23 cellular contexts compared by ENCODE assay signal in genomic region chr6:16811277-16811979, GRCh38. TPM values are rescaled to one million over a fixed set of nuclear protein-coding genes. Genes with fewer than 3 reads are reported as not detected.
A peak's percentile ranks its signal among the peaks of the same experiment; 100 is the strongest.
DNase-seq lines count a peak whose midpoint lies in the region; ATAC-seq, FAIRE-seq and TF ChIP-seq lines count a peak whose summit lies in the region.
"Had no signal": no experiment of that assay in that cellular context is flagged by ENCODE, and none has a peak within 500 bp of the region (broad histone marks: within the 10 kb centered on the region; RNA-seq: fewer than 3 reads in every experiment).

No MANE protein-coding gene starts in this region.

- H4K8ac ChIP-seq in IMR-90 (ENCODE audit: low read depth in 2 of 2, low read length in 2 of 2), result no peak overlapping the region

- in situ Hi-C loops in IMR-90 (cut with MboI; ENCODE audit: low sequenced_read_pairs) (no loop called here), K562 (cut with MboI) (no loop called here)

- H3K27ac ChIP-seq in IMR-90 (ENCODE audit: insufficient read depth, low read length), result no peak overlapping the region
- H3K27ac ChIP-seq in K562 (ENCODE audit: extremely low read depth, low read depth, low read length), result no peak overlapping the region
- H3K27ac ChIP-seq: A549, GM23248 had no signal

- H2BK120ac ChIP-seq in IMR-90 (ENCODE audit: low read depth, low read length), result no peak overlapping the region

- H3K18ac ChIP-seq in IMR-90 (ENCODE audit: low read depth, low read length), result no peak overlapping the region

- H2BK5ac ChIP-seq in IMR-90 (ENCODE audit: low read depth, low read length, poor library complexity, severe bottlenecking), result no peak overlapping the region

- POLR2A ChIA-PET in IMR-90 (lab: Charles Lee; ENCODE audit: unreplicated experiment) (no interaction called here), K562 (lab: Yijun Ruan, JAX) (no interaction called here)

- H2BK20ac ChIP-seq in IMR-90 (ENCODE audit: low read depth, low read length), result no peak overlapping the region

- H4K20me1 ChIP-seq in IMR-90 (ENCODE audit: insufficient read depth, low read length) (no peaks in the 10 kb centered on the region), K562 (replicated peaks; ENCODE audit: control insufficient read depth, insufficient read depth, low read length) (no peaks in the 10 kb centered on the region)

- intact Hi-C loops in IMR-90 (cut with micrococcal nuclease), result no loop called here
- intact Hi-C loops in K562 (cut with micrococcal nuclease), result no loop called here

- TF ChIP-seq EP300 in K562 (IDR thresholded peaks at IDR 0.05; ENCODE audit: low read length), result no peak

- H3K9me1 ChIP-seq in IMR-90 (ENCODE audit: insufficient read depth, low read length) (no peaks in the 10 kb centered on the region), K562 (ENCODE audit: control insufficient read depth, insufficient read depth, low read length) (no peaks in the 10 kb centered on the region)

- no peak overlapping the region for H2BK15ac ChIP-seq in IMR-90 (ENCODE audit: low read depth, low read length)

- H2AFZ ChIP-seq in IMR-90 (replicated peaks; ENCODE audit: low read length, poor library complexity) (no peak overlapping the region), K562 (ENCODE audit: low read depth, low read length) (no peak overlapping the region)
- H2AFZ ChIP-seq: GM23248 had no signal

- CTCF ChIA-PET in IMR-90 (lab: Yijun Ruan, JAX), result no interaction called here
- CTCF ChIA-PET in K562 (lab: Yijun Ruan, JAX; ENCODE audit: low intra/inter-chr PET ratio), result no interaction called here

- no peaks in the 10 kb centered on the region for H3K79me1 ChIP-seq in IMR-90 (ENCODE audit: low read depth in 1 of 2, low read length in 2 of 2)

- H2AK5ac ChIP-seq in IMR-90 (ENCODE audit: low read depth, low read length), result no peak overlapping the region

- DNase-seq in IMR-90 (no peak), adipocyte (ENCODE audit: low read depth) (peak; percentile 17), K562 (ENCODE audit: extremely low read depth in 1 of 4, low spot score in 3 of 4) (no peak), fibroblast of villous mesenchyme (ENCODE audit: low read depth) (peak; percentile 27), AML-193 (lab: John Stamatoyannopoulos, UW) (no peak), putamen (ENCODE audit: low spot score) (no peak), NCI-H187 (lab: John Stamatoyannopoulos, UW) (no peak)
- DNase-seq: 8988T; ACHN; C1 segment of cervical spinal cord; Calu3; CD4-positive, alpha-beta memory T cell; COR-L47; DMS53; DMS79 treated with DMSO at 0.1 percent for 48 hours; GF-D8; GM23248; H9; HFFc6 had no signal

- no peaks in the 10 kb centered on the region for H3K79me2 ChIP-seq in K562 (ENCODE audit: control insufficient read depth, insufficient read depth, low read length)

- H4K5ac ChIP-seq in IMR-90 (ENCODE audit: low read depth, low read length), result no peak overlapping the region

- no peak for TF ChIP-seq RAD21 in IMR-90 (IDR thresholded peaks at IDR 0.05; ENCODE audit: low read length)
- no peak for TF ChIP-seq RAD21 in K562 (CRISPR knock-in tag; conservative IDR thresholded peaks at IDR 0.05 in 1 of 2, IDR thresholded peaks at IDR 0.05 in 1 of 2)

- H3K4me3 ChIP-seq in IMR-90 (ENCODE audit: insufficient read depth, low read depth, low read length), result no peak overlapping the region
- H3K4me3 ChIP-seq in adipocyte (ENCODE audit: low read length), result no peak overlapping the region
- H3K4me3 ChIP-seq in K562, result no peak overlapping the region
- no peak overlapping the region for H3K4me3 ChIP-seq in fibroblast of villous mesenchyme (ENCODE audit: low read depth, low read length)
- H3K4me3 ChIP-seq: A549, GM23248 had no signal

- no peak for FAIRE-seq in K562 (lab: Jason Lieb, UNC)
- FAIRE-seq: A549, GM12892, GM19239 had no signal

- TF ChIP-seq CTCF in IMR-90 (conservative IDR thresholded peaks at IDR 0.05; ENCODE audit: low read depth, low read length) (no peak), K562 (IDR thresholded peaks at IDR 0.05 in 2 of 3, conservative IDR thresholded peaks at IDR 0.05 in 1 of 3; ENCODE audit: insufficient read depth in 2 of 3, low read depth in 1 of 3, low read length in 3 of 3) (no peak), fibroblast of villous mesenchyme (IDR thresholded peaks at IDR 0.05; ENCODE audit: insufficient read depth, low read depth, low read length) (no peak)

- H3K23ac ChIP-seq in IMR-90 (ENCODE audit: low read depth, low read length), result no peak overlapping the region

- H3K4me1 ChIP-seq in IMR-90 (ENCODE audit: control insufficient read depth, insufficient read depth, low read length) (no peaks in the 10 kb centered on the region), adipocyte (ENCODE audit: control insufficient read depth, insufficient read depth, low read length) (no peaks in the 10 kb centered on the region), K562 (replicated peaks in 1 of 2; ENCODE audit: control insufficient read depth in 2 of 2, insufficient read depth in 2 of 2, low read length in 2 of 2) (no peaks in the 10 kb centered on the region)
- H3K4me1 ChIP-seq: A549 had no signal

- H3K27me3 ChIP-seq in IMR-90 (ENCODE audit: control insufficient read depth, insufficient read depth, low read length) (no peaks in the 10 kb centered on the region), adipocyte (replicated peaks; ENCODE audit: control insufficient read depth, insufficient read depth, low read length) (no peaks in the 10 kb centered on the region), K562 (ENCODE audit: control insufficient read depth in 2 of 2, insufficient read depth in 2 of 2, low read length in 2 of 2) (peaks cover 2 to 3% of the 10 kb centered on the region in 2 experiments; a peak in 3 of 5 replicates)

- no peak overlapping the region for H3K56ac ChIP-seq in IMR-90 (ENCODE audit: extremely low read depth, insufficient read depth, low read length)

- no CpG with 5 or more reads among the region's 2 CpGs for WGBS in IMR-90 (ENCODE audit: extremely low coverage in 2 of 2, insufficient read length in 1 of 2), 2 experiments
- WGBS in K562 (ENCODE audit: insufficient coverage, low coverage, missing lambda C conversion rate), result 0% methylated on average over 2 of the region's 2 CpGs

- BruUV-seq in IMR-90 (replicated peaks; lab: Mats Ljungman, UMichigan) (no TSS peak), K562 (replicated peaks; lab: Mats Ljungman, UMichigan) (no TSS peak)

- H3K4me2 ChIP-seq in IMR-90 (ENCODE audit: low read depth, low read length) (no peak overlapping the region), K562 (ENCODE audit: insufficient read depth, low read length) (no peak overlapping the region)
- H3K4me2 ChIP-seq: A549 had no signal

- no peak for ATAC-seq in IMR-90 (ENCODE audit: low read depth)
- ATAC-seq in K562, result no peak
- ATAC-seq: A549, HCT116 had no signal

- dilution Hi-C loops in IMR-90 (cut with HindIII; ENCODE audit: low sequenced_read_pairs, unreplicated experiment), result no loop called here

- H3K36me3 ChIP-seq in IMR-90 (ENCODE audit: control insufficient read depth, insufficient read depth, low read length) (no peaks in the 10 kb centered on the region), adipocyte (ENCODE audit: control insufficient read depth, insufficient read depth, low read length, severe bottlenecking) (no peaks in the 10 kb centered on the region), K562 (ENCODE audit: control insufficient read depth, insufficient read depth, low read length) (no peaks in the 10 kb centered on the region)

- no peak overlapping the region for H2AK9ac ChIP-seq in IMR-90 (replicated peaks; ENCODE audit: low read depth, low read length, poor library complexity)

- H3K9ac ChIP-seq in IMR-90 (ENCODE audit: low read depth, low read length), result no peak overlapping the region
- no peak overlapping the region for H3K9ac ChIP-seq in adipocyte (ENCODE audit: low read length)
- H3K9ac ChIP-seq in K562 (ENCODE audit: insufficient read depth in 1 of 2, low read depth in 2 of 2, low read length in 2 of 2), result no peak overlapping the region
- H3K9ac ChIP-seq: GM23248 had no signal

- no peak overlapping the region for H3K4ac ChIP-seq in IMR-90 (ENCODE audit: low read depth, low read length)

- no peak overlapping the region for H4K91ac ChIP-seq in IMR-90 (ENCODE audit: insufficient read depth, low read depth, low read length)

- TF ChIP-seq POLR2A in IMR-90 (IDR thresholded peaks at IDR 0.05; ENCODE audit: low read depth, low read length) (no peak), K562 (conservative IDR thresholded peaks at IDR 0.05) (no peak)

- no peak overlapping the region for H3K14ac ChIP-seq in IMR-90 (replicated peaks; ENCODE audit: low read depth, low read length)

- peaks cover 17% of the 10 kb centered on the region for H3K9me3 ChIP-seq in IMR-90 (ENCODE audit: control insufficient read depth, insufficient read depth, low read length)
- peaks cover 33% of the 10 kb centered on the region for H3K9me3 ChIP-seq in adipocyte (ENCODE audit: control insufficient read depth, low read length)
- no peaks in the 10 kb centered on the region for H3K9me3 ChIP-seq in K562 (replicated peaks; ENCODE audit: control insufficient read depth, insufficient read depth, low read depth, low read length)

RNA-seq across cellular contexts. Expression of gene ATXN1, which starts 50.2 kb away (rescaled TPM):
- total RNA-seq in IMR-90 (2012; rRNA removed) (11.1 and 13.9 TPM in 2 replicates), K562 (2014; rRNA removed) (under 0.01 and 0.41 TPM in 2 replicates), K562 (2014; rRNA removed; fragmentation: Illumina TruSeq; extraction: Trizol) (0.29 and 0.47 TPM in 2 replicates), K562 (2015; rRNA removed; fragmentation: Illumina TruSeq; extraction: Trizol) (0.80 and 0.94 TPM in 2 replicates), K562 (2021) (0.60 and 0.63 TPM in 2 replicates), fibroblast of villous mesenchyme (42.5 and 45.3 TPM in 2 replicates)
- polyA plus RNA-seq in IMR-90 (2012; rRNA removed) (7.3 and 9.7 TPM in 2 replicates), K562 (2011; rRNA removed) (0.81 and 1.6 TPM in 2 replicates), K562 (2014; fragmentation: Illumina TruSeq; extraction: Trizol) (0.37 and 0.46 TPM in 2 replicates), K562 (2014; fragmentation: Nextera tagmentation; extraction: Ambion mirVana) (1 to 10 TPM in 1 of 2 experiments, under 1 TPM in 1; 0.58 to 1.2 TPM), K562 (2014; rRNA removed) (0.15 and 1.9 TPM in 2 replicates)
- polyA plus RNA-seq in IMR-90 (2012; cell fraction: cytosol; rRNA removed), result 3.4 and 8.9 TPM in 2 replicates
- 20.5 and 29.3 TPM in 2 replicates for polyA plus RNA-seq in IMR-90 (2012; cell fraction: nucleus; rRNA removed; ENCODE audit: low replicate concordance)
- total RNA-seq in K562 (2011; cell fraction: chromatin; rRNA removed; ENCODE audit: low replicate concordance), result 1.0 and 1.9 TPM in 2 replicates
- total RNA-seq in K562 (2011; cell fraction: nucleolus; rRNA removed), result 1.3 and 1.8 TPM in 2 replicates
- 0.88 and 1.4 TPM in 2 replicates for total RNA-seq in K562 (2011; cell fraction: nucleoplasm; rRNA removed)
- 1.4 and 2.0 TPM in 2 replicates for polyA plus RNA-seq in K562 (2011; cell fraction: cytosol; rRNA removed)
- 4.1 and 5.8 TPM in 2 replicates for polyA plus RNA-seq in K562 (2011; cell fraction: nucleus; rRNA removed)
- polyA plus RNA-seq in K562 (2012), result 1.9 and 2.3 TPM in 2 replicates
- polyA minus RNA-seq in K562 (2011; rRNA and poly(A)+ RNA removed), result 0.81 and 2.5 TPM in 2 replicates
- 1.4 and 2.0 TPM in 2 replicates for polyA minus RNA-seq in K562 (2011; cell fraction: cytosol; rRNA and poly(A)+ RNA removed)
- polyA minus RNA-seq in K562 (2011; cell fraction: nucleus; rRNA and poly(A)+ RNA removed), result 1.1 TPM in 2 replicates

Comparison
In these comparisons a context has a peak if more than half of its experiments do, and no peak if none do; other contexts are left out.
1. DNase-seq: peak in adipocyte (single experiment) and fibroblast of villous mesenchyme (single experiment); none in IMR-90 (single experiment), K562 (0 of 4), AML-193 (0 of 2), putamen (single experiment) and NCI-H187 (0 of 2).